In genomic region chr10:12062754-12063482, GRCh38 we compare ENCODE assay signal across 26 cellular contexts. TPM values are rescaled to one million over a fixed set of nuclear protein-coding genes. Genes with fewer than 3 reads are reported as not detected.
DNase-seq lines count a peak whose midpoint lies in the region; ATAC-seq and TF ChIP-seq lines count a peak whose summit lies in the region.
"Had no signal": no experiment of that assay in that cellular context is flagged by ENCODE, and none has a peak within 500 bp of the region (broad histone marks: within the 10 kb centered on the region; RNA-seq: fewer than 3 reads in every experiment).

No MANE protein-coding gene starts in this region.

- ATAC-seq in GM18861 (IDR thresholded peaks at IDR 0.05; ENCODE audit: unreplicated experiment) (no peak), HG02870 (IDR thresholded peaks at IDR 0.05; ENCODE audit: unreplicated experiment) (no peak)
- ATAC-seq: activated CD8-positive, alpha-beta T cell treated with anti-CD3 and anti-CD28 coated beads for 36 hours; foreskin keratinocyte; left lobe of liver; naive thymus-derived CD4-positive, alpha-beta T cell had no signal

- TF ChIP-seq CTCF in OCI-LY3 (IDR thresholded peaks at IDR 0.05; ENCODE audit: low read depth, low read length), result no peak
- TF ChIP-seq CTCF in spleen (IDR thresholded peaks at IDR 0.05 in 8 of 11, conservative IDR thresholded peaks at IDR 0.05 in 3 of 11), result no peak
- TF ChIP-seq CTCF in WERI-Rb-1 (IDR thresholded peaks at IDR 0.05; ENCODE audit: low read depth, low read length), result no peak

- no peaks in the 10 kb centered on the region for H3K79me2 ChIP-seq in OCI-LY3 (ENCODE audit: low read length)

- H3K4me3 ChIP-seq in OCI-LY3 (ENCODE audit: low read length) (peak overlapping the region; percentile 68), spleen (no peak overlapping the region), WERI-Rb-1 (ENCODE audit: low read depth, low read length) (no peak overlapping the region)
- H3K4me3 ChIP-seq: uterus had no signal

- DNase-seq in erythroblast (lab: John Stamatoyannopoulos, UW) (peak; percentile 48 to 53), spleen (peak; percentile 19), WERI-Rb-1 (no peak)
- DNase-seq: activated CD4-positive, alpha-beta T cell treated with anti-CD3 and anti-CD28 coated beads for 1 hour; activated CD8-positive, alpha-beta T cell treated with anti-CD3 and anti-CD28 coated beads for 36 hours; activated effector memory CD4-positive, alpha-beta T cell treated with Interleukin-2 at 50 U/mL for 16 hours; activated naive CD8-positive, alpha-beta T cell treated with anti-CD3 and anti-CD28 coated beads, Interleukin-2, amount 10 ng/mL, durations not matched to agents 7 days and 5 days; activated T-cell treated with anti-CD3 and anti-CD28 coated beads for 4 hours; CD4-positive, alpha-beta T cell; cerebellar nuclear complex; DMS 273 treated with DMSO at 0.1 percent for 48 hours; foreskin keratinocyte; naive thymus-derived CD4-positive, alpha-beta T cell; NCI-H1105 treated with DMSO at 0.1 percent for 48 hours; NCI-H446 treated with DMSO at 0.1 percent for 48 hours; SHP77; stimulated activated CD4-positive, alpha-beta T cell treated with anti-CD3 and anti-CD28 coated beads, Interleukin-2, amount 100 ng/mL, for 48 hours; stimulated activated naive B cell treated with anti-CD40 and anti-IgM and Interleukin-4, amounts not matched to agents 10 μg/mL and 1 μg/mL and 100 μg/mL, for 72 hours; SW 1271; uterus had no signal

- H2AFZ ChIP-seq in OCI-LY3 (ENCODE audit: low read depth, low read length), result peak overlapping the region; percentile 92

- WGBS in spleen, 5 donors, result 70 to 89% (median 77%) methylated on average over 14 of the region's 14 CpGs

- intact Hi-C loops in spleen (cut with DNase I; ENCODE audit: low total_unique reads), result no loop called here

- H3K27ac ChIP-seq in OCI-LY3 (ENCODE audit: low read length), result peak overlapping the region; percentile 82
- peak overlapping the region in 2 of 8 donors; percentile 30 to 32 for H3K27ac ChIP-seq in spleen
- H3K27ac ChIP-seq in WERI-Rb-1, result no peak overlapping the region
- H3K27ac ChIP-seq: foreskin keratinocyte, HL-60, uterus had no signal

- peak; percentile 32 for TF ChIP-seq POLR2A in GM19193 (IDR thresholded peaks at IDR 0.05; ENCODE audit: extremely low read depth, insufficient read depth, insufficient read length)
- TF ChIP-seq POLR2A in erythroblast (IDR thresholded peaks at IDR 0.05; ENCODE audit: low read length), result no peak
- TF ChIP-seq POLR2A in spleen (IDR thresholded peaks at IDR 0.05), result no peak

- H3K9ac ChIP-seq in OCI-LY3 (ENCODE audit: low read length), result peak overlapping the region; percentile 61

- H3K36me3 ChIP-seq in OCI-LY3 (replicated peaks; ENCODE audit: low read depth, low read length) (no peaks in the 10 kb centered on the region), spleen (no peaks in the 10 kb centered on the region), WERI-Rb-1 (no peaks in the 10 kb centered on the region)
- H3K36me3 ChIP-seq: uterus had no signal

- no peaks in the 10 kb centered on the region for H3K27me3 ChIP-seq in OCI-LY3 (ENCODE audit: low read depth, low read length)
- no peaks in the 10 kb centered on the region for H3K27me3 ChIP-seq in spleen (replicated peaks in 1 of 7)
- no peaks in the 10 kb centered on the region for H3K27me3 ChIP-seq in WERI-Rb-1 (ENCODE audit: insufficient read depth, low read depth, severe bottlenecking)
- H3K27me3 ChIP-seq: foreskin keratinocyte, uterus had no signal

- H3K9me3 ChIP-seq in OCI-LY3 (ENCODE audit: insufficient read depth, low read length), result no peaks in the 10 kb centered on the region
- no peaks in the 10 kb centered on the region for H3K9me3 ChIP-seq in spleen
- no peaks in the 10 kb centered on the region for H3K9me3 ChIP-seq in WERI-Rb-1 (ENCODE audit: severe bottlenecking)
- H3K9me3 ChIP-seq: uterus had no signal

- peaks cover 19% of the 10 kb centered on the region for H3K4me1 ChIP-seq in OCI-LY3 (ENCODE audit: low read length)
- H3K4me1 ChIP-seq in spleen, result peaks cover 0 to 1% (median 0%) of the 10 kb centered on the region in 6 donors
- H3K4me1 ChIP-seq: foreskin keratinocyte, uterus had no signal

- no peaks in the 10 kb centered on the region for H4K20me1 ChIP-seq in OCI-LY3 (ENCODE audit: insufficient read depth, low read length)

- H3K4me2 ChIP-seq in OCI-LY3 (ENCODE audit: low read length), result peak overlapping the region; percentile 82

RNA-seq across cellular contexts. Expression of gene DHTKD1, which starts 5.8 kb away (rescaled TPM):
- 10 to 100 TPM; 21.5 to 36.6 (median 29.6) TPM for total RNA-seq in spleen
- polyA plus RNA-seq in spleen, result 1 to 10 TPM; 7.4 to 8.6 (median 8.0) TPM

RNA-seq across cellular contexts. Expression of gene UPF2, which starts 20.3 kb away (rescaled TPM):
- total RNA-seq in spleen, result 10 to 100 TPM; 25.8 to 34.9 (median 28.3) TPM
- 10 to 100 TPM; 11.5 to 12.0 (median 11.7) TPM for polyA plus RNA-seq in spleen
